Comparison of ENCODE assay signal across 28 cellular contexts in the genomic region with DNA sequence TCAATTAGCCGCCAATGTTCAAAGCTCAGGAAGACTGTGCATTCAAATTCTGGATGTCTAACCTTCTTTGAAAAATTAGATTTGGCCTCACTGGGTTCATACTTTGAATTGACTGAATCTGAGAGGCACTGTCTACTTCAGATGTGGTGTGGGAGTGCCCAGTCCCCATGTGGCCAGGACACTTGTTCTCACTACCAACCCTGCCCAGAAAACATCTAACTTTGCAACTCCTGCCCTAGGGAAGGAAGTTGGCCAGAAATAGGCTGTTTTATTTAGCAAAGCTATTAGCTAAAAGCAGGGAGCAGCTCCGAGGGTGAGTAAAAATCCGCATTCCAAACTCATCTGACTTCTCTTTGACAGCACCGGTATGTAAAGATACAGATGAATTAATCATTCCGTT.
A peak's percentile ranks its signal among the peaks of the same experiment; 100 is the strongest.
DNase-seq lines count a peak whose midpoint lies in the region; ATAC-seq, FAIRE-seq and TF ChIP-seq lines count a peak whose summit lies in the region.
"Had no signal": no experiment of that assay in that cellular context is flagged by ENCODE, and none has a peak within 500 bp of the region (broad histone marks: within the 10 kb centered on the region; RNA-seq: fewer than 3 reads in every experiment).

No MANE protein-coding gene starts in this region.

- WGBS in H1 (ENCODE audit: extremely low coverage in 1 of 2, insufficient coverage in 1 of 2, insufficient read length in 1 of 2, insufficient replicate concordance in 2 of 2, low coverage in 1 of 2, low lambda C conversion rate in 2 of 2, missing lambda C conversion rate in 1 of 2), 2 experiments: 85% methylated on average over 5 of the region's 5 CpGs; no CpG with 5 or more reads in 1 of the 2 experiments
- WGBS in pancreas, 2 donors: 65 to 68% methylated on average over 5 of the region's 5 CpGs

- peaks cover 4% of the 10 kb centered on the region for H3K27me3 Mint-ChIP-seq in GM23338 (ENCODE audit: insufficient read depth, low read depth, poor library complexity)
- H3K27me3 Mint-ChIP-seq: activated T-cell treated with anti-CD3 and anti-CD28 coated beads, Interleukin-2, amount 50 U/mL, for 24 hours; B cell had no signal

- no peak overlapping the region for H3K4me3 Mint-ChIP-seq in GM23338
- H3K4me3 Mint-ChIP-seq: activated T-cell treated with anti-CD3 and anti-CD28 coated beads, Interleukin-2, amount 50 U/mL, for 24 hours; B cell; nephron had no signal

- no peaks in the 10 kb centered on the region for H3K9me3 Mint-ChIP-seq in GM23338
- H3K9me3 Mint-ChIP-seq: activated T-cell treated with anti-CD3 and anti-CD28 coated beads, Interleukin-2, amount 50 U/mL, for 24 hours; nephron had no signal

- peaks cover 2% of the 10 kb centered on the region; the same call in 1 of the 2 replicates for H3K79me1 ChIP-seq in H1 (ENCODE audit: low read depth, low read length)

- H4K8ac ChIP-seq in H1 (ENCODE audit: extremely low read depth, insufficient read depth, low read length): no peak overlapping the region; the same call in 1 of the 2 replicates

- peaks cover 77% of the 10 kb centered on the region for H3K4me1 Mint-ChIP-seq in GM23338

- H2BK20ac ChIP-seq in H1 (ENCODE audit: low read length): peak overlapping the region; percentile 28; the same call in 1 of the 2 replicates

- H3K27ac ChIP-seq in BLaER1 (peak overlapping the region; percentile 50), GM23338 (ENCODE audit: low read depth) (peak overlapping the region; percentile 64; the same call in 1 of the 2 replicates), H1 (ENCODE audit: low read depth, low read length) (no peak overlapping the region), pancreas (peak overlapping the region in 3 of 4 donors; percentile 12 to 47 (median 33)), uterus (no peak overlapping the region)

- intact Hi-C loops in pancreas (cut with DNase I) (no loop called here), uterus (cut with DNase I; ENCODE audit: low total_unique reads) (no loop called here)

- no peaks in the 10 kb centered on the region for H3K27me3 ChIP-seq in BLaER1
- no peaks in the 10 kb centered on the region for H3K27me3 ChIP-seq in GM23338 (ENCODE audit: insufficient read depth)
- H3K27me3 ChIP-seq in H1 (replicated peaks in 1 of 4; ENCODE audit: control insufficient read depth in 3 of 4, extremely low read depth in 1 of 4, insufficient read depth in 3 of 4, low read length in 3 of 4): no peaks in the 10 kb centered on the region
- H3K27me3 ChIP-seq in pancreas: no peaks in the 10 kb centered on the region
- H3K27me3 ChIP-seq in uterus: no peaks in the 10 kb centered on the region
- H3K27me3 ChIP-seq: spleen, testis had no signal

- H2AFZ ChIP-seq in GM23338 (no peak overlapping the region), H1 (ENCODE audit: low read length) (no peak overlapping the region)

- H3K9me3 ChIP-seq in BLaER1 (no peaks in the 10 kb centered on the region), H1 (ENCODE audit: insufficient read depth in 2 of 2, low read depth in 1 of 2, low read length in 1 of 2) (no peaks in the 10 kb centered on the region), pancreas (no peaks in the 10 kb centered on the region), uterus (no peaks in the 10 kb centered on the region)
- H3K9me3 ChIP-seq: spleen, testis had no signal

- no peak overlapping the region for H3K4ac ChIP-seq in H1 (replicated peaks; ENCODE audit: insufficient read length, low read depth, low read length)

- H4K5ac ChIP-seq in H1 (ENCODE audit: insufficient read length, low read depth, low read length): no peak overlapping the region

- H3K36me3 ChIP-seq in BLaER1 (peaks cover 16% of the 10 kb centered on the region; the same call in 1 of the 2 replicates), GM23338 (ENCODE audit: insufficient read depth) (no peaks in the 10 kb centered on the region), H1 (ENCODE audit: control insufficient read depth in 2 of 4, insufficient read depth in 4 of 4, low read length in 3 of 4) (no peaks in the 10 kb centered on the region), pancreas (no peaks in the 10 kb centered on the region), uterus (no peaks in the 10 kb centered on the region)
- H3K36me3 ChIP-seq: spleen had no signal

- H4K91ac ChIP-seq in H1 (replicated peaks; ENCODE audit: insufficient read length, low read length): peak overlapping the region; percentile 15

- 0 out of 2 replicates have a peak overlapping the region, but pooled peaks have one; percentile 65 for H2BK15ac ChIP-seq in H1 (ENCODE audit: low read length)

- TF ChIP-seq POLR2A in H1 (IDR thresholded peaks at IDR 0.05; ENCODE audit: control extremely low read depth in 1 of 2, low read depth in 2 of 2, low read length in 2 of 2) (no peak), uterus (IDR thresholded peaks at IDR 0.05) (no peak)

- ATAC-seq in GM23338: no peak
- peak in 3 of 4 donors; percentile 43 to 71 (median 68) for ATAC-seq in pancreas
- ATAC-seq: stimulated activated naive CD8-positive, alpha-beta T cell treated with anti-CD3 and anti-CD28 coated beads, Interleukin-15, Interleukin-2, amounts not matched to agents 100 U/mL and 50 U/mL, for 24 hours had no signal

- peak overlapping the region; percentile 71; the same call in 1 of the 2 replicates for H2BK12ac ChIP-seq in H1 (ENCODE audit: low read depth, low read length)

- H3K4me3 ChIP-seq in BLaER1 (no peak overlapping the region), GM23338 (no peak overlapping the region), H1 (ENCODE audit: extremely low read depth in 1 of 4, insufficient read depth in 2 of 4, low read depth in 3 of 4, low read length in 4 of 4) (no peak overlapping the region), pancreas (no peak overlapping the region), uterus (no peak overlapping the region)
- H3K4me3 ChIP-seq: lung, spleen, testis had no signal

- no peak for TF ChIP-seq EP300 in H1 (IDR thresholded peaks at IDR 0.05; ENCODE audit: borderline replicate concordance in 1 of 2, low read depth in 2 of 2, low read length in 2 of 2)

- CTCF ChIA-PET in H1 (lab: Charles Lee; ENCODE audit: partially characterized antibody): interaction anchor here (0.6 to 1.6 kb wide), 5 partner anchors 15 to 531 kb away, joined by 3 read pairs; no protein-coding TSS in a partner anchor

- TF ChIP-seq RAD21 in H1 (IDR thresholded peaks at IDR 0.05 in 1 of 2, conservative IDR thresholded peaks at IDR 0.05 in 1 of 2; ENCODE audit: low read depth in 2 of 2, low read length in 2 of 2): no peak

- POLR2A ChIA-PET in H1 (lab: Charles Lee; ENCODE audit: partially characterized antibody): interaction anchor here (1.9 kb wide), 1 partner anchor 10 kb away, joined by 7 read pairs; no protein-coding TSS in a partner anchor

- H3F3A ChIP-seq in GM23338 (replicated peaks; ENCODE audit: low read depth): no peaks in the 10 kb centered on the region

- peak overlapping the region; percentile 83 for H3K4me2 ChIP-seq in BLaER1
- H3K4me2 ChIP-seq in GM23338: peak overlapping the region; percentile 66
- no peak overlapping the region for H3K4me2 ChIP-seq in H1 (ENCODE audit: insufficient read depth in 1 of 2, low read depth in 2 of 2, low read length in 2 of 2)

- peaks cover 79% of the 10 kb centered on the region for H3K4me1 ChIP-seq in BLaER1
- H3K4me1 ChIP-seq in GM23338 (ENCODE audit: insufficient read depth): peaks cover 81% of the 10 kb centered on the region
- peaks cover 10 to 46% (median 35%) of the 10 kb centered on the region in 4 experiments for H3K4me1 ChIP-seq in H1 (replicated peaks in 1 of 4; ENCODE audit: control insufficient read depth in 3 of 4, insufficient read depth in 4 of 4, low read length in 3 of 4)
- peaks cover 0 to 7% (median 6%) of the 10 kb centered on the region in 3 donors for H3K4me1 ChIP-seq in pancreas
- no peaks in the 10 kb centered on the region for H3K4me1 ChIP-seq in uterus
- H3K4me1 ChIP-seq: testis had no signal

- no peaks in the 10 kb centered on the region for H3K9me2 ChIP-seq in GM23338 (ENCODE audit: insufficient read depth)

- no peak overlapping the region; the same call in 1 of the 2 replicates for H2BK5ac ChIP-seq in H1 (ENCODE audit: low read depth, low read length)

- FAIRE-seq in H1 (lab: Jason Lieb, UNC) (no peak), pancreas (lab: Jason Lieb, UNC) (no peak)
- FAIRE-seq: endometrium, urothelium cell line had no signal

- no peaks in the 10 kb centered on the region; the same call in 1 of the 2 replicates for H3K23me2 ChIP-seq in H1 (ENCODE audit: low read depth, low read length)

- H4K20me1 ChIP-seq in BLaER1: peaks cover 100% of the 10 kb centered on the region
- H4K20me1 ChIP-seq in GM23338 (replicated peaks; ENCODE audit: insufficient read depth): no peaks in the 10 kb centered on the region
- no peaks in the 10 kb centered on the region for H4K20me1 ChIP-seq in H1 (replicated peaks in 1 of 2; ENCODE audit: control insufficient read depth in 1 of 2, insufficient read depth in 2 of 2, low read length in 2 of 2)

- no peak overlapping the region for H3K18ac ChIP-seq in H1 (ENCODE audit: extremely low read depth, low read length)

- H2BK120ac ChIP-seq in H1 (replicated peaks; ENCODE audit: low read depth, low read length): no peak overlapping the region

- H3K9ac ChIP-seq in BLaER1 (peak overlapping the region; percentile 40; the same call in 1 of the 2 replicates), H1 (replicated peaks in 1 of 4; ENCODE audit: extremely low read depth in 1 of 4, low read depth in 3 of 4, low read length in 3 of 4) (no peak overlapping the region)

- no peak overlapping the region for H2AK5ac ChIP-seq in H1 (ENCODE audit: low read depth, low read length)

- H3K23ac ChIP-seq in H1 (ENCODE audit: insufficient read length): no peak overlapping the region

- no peak overlapping the region for H3K14ac ChIP-seq in H1 (ENCODE audit: insufficient read length)

- H3K27ac Mint-ChIP-seq in GM23338: peak overlapping the region; percentile 38; the same call in 1 of the 2 replicates
- H3K27ac Mint-ChIP-seq: activated T-cell treated with anti-CD3 and anti-CD28 coated beads, Interleukin-2, amount 50 U/mL, for 24 hours; B cell; nephron had no signal

- H3K79me2 ChIP-seq in GM23338 (replicated peaks; ENCODE audit: insufficient read depth) (peaks cover 68% of the 10 kb centered on the region), H1 (ENCODE audit: control insufficient read depth in 1 of 2, insufficient read depth in 2 of 2, low read length in 2 of 2) (peaks cover 0 to 33% of the 10 kb centered on the region in 2 experiments; a peak in 3 of 4 replicates)

- H3K36me3 Mint-ChIP-seq in GM23338 (ENCODE audit: low read depth): no peaks in the 10 kb centered on the region

- DNase-seq in GM23338 (ENCODE audit: low spot score): no peak
- no peak for DNase-seq in H1 (ENCODE audit: low read depth in 1 of 2, low spot score in 2 of 2)
- DNase-seq in pancreas: no peak
- DNase-seq in NOMO-1 treated with dmso at 0.1 percent for 144 hours (lab: John Stamatoyannopoulos, UW; ENCODE audit: unreplicated experiment): no peak
- no peak for DNase-seq in SHP77 treated with DMSO at 0.1 percent for 48 hours (lab: John Stamatoyannopoulos, UW)
- no peak for DNase-seq in uterus
- DNase-seq: ACHN; activated T-cell treated with anti-CD3 and anti-CD28 coated beads, Interleukin-2, amount 50 U/mL, for 24 hours; COR-L47; foreskin melanocyte; HCEC 1CT; Kasumi-1; kidney glomerular epithelial cell; NCI-H1417; NCI-H2029; NCI-H526; retina; SHP77; spleen; stimulated activated CD4-positive, alpha-beta T cell treated with anti-CD3 and anti-CD28 coated beads, Interleukin-2, amount 100 ng/mL, for 24 hours; stimulated activated naive CD8-positive, alpha-beta T cell treated with anti-CD3 and anti-CD28 coated beads, Interleukin-15, Interleukin-2, amounts not matched to agents 100 U/mL and 50 U/mL, for 24 hours; testis had no signal

- no peak overlapping the region for H3K56ac ChIP-seq in H1 (replicated peaks; ENCODE audit: insufficient read length, low read depth, low read length)

- TF ChIP-seq CTCF in GM23338 (conservative IDR thresholded peaks at IDR 0.05; ENCODE audit: low read depth in 2 of 2) (no peak), H1 (IDR thresholded peaks at IDR 0.05; ENCODE audit: control extremely low read depth in 1 of 3, insufficient read depth in 1 of 3, low read depth in 1 of 3, low read length in 3 of 3) (no peak), pancreas (IDR thresholded peaks at IDR 0.05) (no peak), uterus (IDR thresholded peaks at IDR 0.05) (no peak)

Comparison
In these comparisons a context has a peak if more than half of its experiments do, and no peak if none do; other contexts are left out.
1. H3K27ac ChIP-seq: peak in BLaER1 (single experiment), GM23338 (single experiment) and pancreas (3 of 4); none in H1 (single experiment) and uterus (0 of 2).
2. H3K4me2 ChIP-seq: peak in BLaER1 (single experiment) and GM23338 (single experiment); none in H1 (0 of 2).